Comparison of ENCODE assay signal across 8 cellular contexts in genomic region chr10:101695404-101695732, GRCh38. TPM values are rescaled to one million over a fixed set of nuclear protein-coding genes. Genes with fewer than 3 reads are reported as not detected.
DNase-seq lines count a peak whose midpoint lies in the region; ATAC-seq and TF ChIP-seq lines count a peak whose summit lies in the region.

No MANE protein-coding gene starts in this region.

- H3K4me3 ChIP-seq in WERI-Rb-1 (ENCODE audit: low read depth, low read length) (peak overlapping the region; percentile 28; the same call in 1 of the 2 replicates), spleen (peak overlapping the region; percentile 67 to 93 (median 79))

- intact Hi-C loops in spleen (cut with DNase I; ENCODE audit: low total_unique reads) = no loop called here

- no peaks in the 10 kb centered on the region for H3K27me3 Mint-ChIP-seq in T-helper 2 cell treated with Interferon-gamma antibody and Interleukin-4, amounts not matched to agents 5 μg/mL and 100 μg/mL, for 36 hours (ENCODE audit: low read depth)

- H3K27ac ChIP-seq in WERI-Rb-1 (peak overlapping the region; percentile 95), foreskin keratinocyte (peak overlapping the region; percentile 16), spleen (peak overlapping the region; percentile 96 to 99 (median 98))

- ATAC-seq in foreskin keratinocyte = no peak
- ATAC-seq in HG02970 (IDR thresholded peaks at IDR 0.05; ENCODE audit: low FRiP score, unreplicated experiment) = no peak

- peaks cover 9% of the 10 kb centered on the region for H3K4me1 ChIP-seq in foreskin keratinocyte
- H3K4me1 ChIP-seq in spleen = peaks cover 19 to 52% (median 37%) of the 10 kb centered on the region in 6 donors

- H3K27ac Mint-ChIP-seq in T-helper 2 cell treated with Interferon-gamma antibody and Interleukin-4, amounts not matched to agents 5 μg/mL and 100 μg/mL, for 36 hours = peak overlapping the region; percentile 86

- WGBS in spleen, 5 donors = 65 to 87% (median 70%) methylated on average over 5 to 8 of the region's 8 CpGs

- H3K27me3 ChIP-seq in WERI-Rb-1 (ENCODE audit: insufficient read depth, low read depth, severe bottlenecking) (no peaks in the 10 kb centered on the region), foreskin keratinocyte (no peaks in the 10 kb centered on the region), spleen (replicated peaks in 1 of 7) (no peaks in the 10 kb centered on the region)

- TF ChIP-seq POLR2A in spleen (IDR thresholded peaks at IDR 0.05) = no peak

- TF ChIP-seq CTCF in WERI-Rb-1 (IDR thresholded peaks at IDR 0.05; ENCODE audit: low read depth, low read length) (no peak), foreskin keratinocyte (conservative IDR thresholded peaks at IDR 0.05) (no peak), spleen (IDR thresholded peaks at IDR 0.05 in 8 of 11, conservative IDR thresholded peaks at IDR 0.05 in 3 of 11) (no peak)

- no peak for DNase-seq in T-helper 2 cell treated with Interferon-gamma antibody and Interleukin-4, amounts not matched to agents 5 μg/mL and 100 μg/mL, for 36 hours (ENCODE audit: low spot score)
- no peak for DNase-seq in T-helper 2 cell
- DNase-seq in WERI-Rb-1 = no peak
- no peak for DNase-seq in foreskin keratinocyte
- no peak for DNase-seq in spleen
- DNase-seq in NCI-H146 (lab: John Stamatoyannopoulos, UW) = no peak
- DNase-seq in glomerular visceral epithelial cell (ENCODE audit: extremely low spot score) = no peak

- peaks cover 23% of the 10 kb centered on the region for H3K4me1 Mint-ChIP-seq in T-helper 2 cell treated with Interferon-gamma antibody and Interleukin-4, amounts not matched to agents 5 μg/mL and 100 μg/mL, for 36 hours (ENCODE audit: low read depth)

- peaks cover 3% of the 10 kb centered on the region for H3K9me3 ChIP-seq in WERI-Rb-1 (ENCODE audit: severe bottlenecking)
- H3K9me3 ChIP-seq in spleen = no peaks in the 10 kb centered on the region

- no peaks in the 10 kb centered on the region for H3K36me3 ChIP-seq in WERI-Rb-1
- peaks cover 0 to 10% (median 0%) of the 10 kb centered on the region in 6 donors for H3K36me3 ChIP-seq in spleen

- H3K4me3 Mint-ChIP-seq in T-helper 2 cell treated with Interferon-gamma antibody and Interleukin-4, amounts not matched to agents 5 μg/mL and 100 μg/mL, for 36 hours = peak overlapping the region; percentile 78

- no peaks in the 10 kb centered on the region for H3K9me3 Mint-ChIP-seq in T-helper 2 cell treated with Interferon-gamma antibody and Interleukin-4, amounts not matched to agents 5 μg/mL and 100 μg/mL, for 36 hours

- H3K36me3 Mint-ChIP-seq in T-helper 2 cell treated with Interferon-gamma antibody and Interleukin-4, amounts not matched to agents 5 μg/mL and 100 μg/mL, for 36 hours (ENCODE audit: low read depth) = peaks cover 13% of the 10 kb centered on the region

RNA-seq across cellular contexts. Expression of gene FBXW4, which starts 0.4 kb away (rescaled TPM):
- 11.7 and 14.6 TPM in 2 replicates for total RNA-seq in foreskin keratinocyte
- polyA plus RNA-seq in foreskin keratinocyte = 14.6 and 16.9 TPM in 2 replicates
- 10 to 100 TPM; 51.1 to 78.1 (median 64.3) TPM for total RNA-seq in spleen
- 10 to 100 TPM; 24.1 to 38.6 (median 31.7) TPM for polyA plus RNA-seq in spleen

Comparison
In these comparisons a context has a peak if more than half of its experiments do, and no peak if none do; other contexts are left out.
1. H3K27ac ChIP-seq: peak in every context shown above with its lines; median percentile 98 in spleen; 95 in WERI-Rb-1; 16 in foreskin keratinocyte.